ENCODE assay signal across 1 cellular context in genomic region chr14:57502581-57503254, GRCh38.
TF ChIP-seq lines count a peak whose summit lies in the region.

No MANE protein-coding gene starts in this region.

TF ChIP-seq in H1, 55 proteins besides CTCF, POLR2A, EP300 and RAD21:
- no peak for TF ChIP-seq SIN3A (conservative IDR thresholded peaks at IDR 0.05 in 1 of 2, IDR thresholded peaks at IDR 0.05 in 1 of 2; ENCODE audit: low read depth in 1 of 2, low read length in 2 of 2)
- TF ChIP-seq TAF7 (optimal IDR thresholded peaks at IDR 0.05; ENCODE audit: borderline replicate concordance, low read depth, low read length), result no peak
- TF ChIP-seq TAF1 (IDR thresholded peaks at IDR 0.05; ENCODE audit: low read depth, low read length), result no peak
- TF ChIP-seq TBP (IDR thresholded peaks at IDR 0.05; ENCODE audit: low read depth, low read length), result no peak
- TF ChIP-seq JUND (IDR thresholded peaks at IDR 0.05; ENCODE audit: low read length), result no peak
- no peak for TF ChIP-seq RFX5 (IDR thresholded peaks at IDR 0.05; ENCODE audit: borderline replicate concordance, low read depth, low read length)
- no peak for TF ChIP-seq CEBPB (IDR thresholded peaks at IDR 0.05; ENCODE audit: low read depth, low read length)
- TF ChIP-seq, protein P1, sequence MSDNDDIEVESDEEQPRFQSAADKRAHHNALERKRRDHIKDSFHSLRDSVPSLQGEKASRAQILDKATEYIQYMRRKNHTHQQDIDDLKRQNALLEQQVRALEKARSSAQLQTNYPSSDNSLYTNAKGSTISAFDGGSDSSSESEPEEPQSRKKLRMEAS (IDR thresholded peaks at IDR 0.05), result no peak
